Comparison of ENCODE assay signal across 8 cellular contexts in the genomic region with DNA sequence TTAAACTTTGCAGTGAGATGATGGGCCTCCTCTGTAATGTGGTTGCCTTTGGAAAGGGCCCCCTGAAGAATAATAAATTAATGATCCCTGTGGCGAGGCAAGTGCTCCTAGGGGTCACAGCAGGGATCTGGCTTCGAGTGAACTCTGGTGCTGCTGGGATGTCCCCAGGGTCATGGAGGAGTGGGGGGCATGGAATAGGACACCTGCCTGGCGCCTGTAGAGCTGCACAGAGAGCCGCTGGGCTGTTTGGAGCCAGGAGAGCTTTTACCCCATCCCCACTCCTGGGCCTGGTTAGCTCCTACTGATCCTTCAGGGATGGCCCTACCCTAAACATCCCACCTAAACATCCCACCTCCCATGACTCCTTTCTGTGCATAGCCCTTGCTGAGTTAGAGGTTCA.
"Had no signal": no experiment of that assay in that cellular context is flagged by ENCODE, and none has a peak within 500 bp of the region (broad histone marks: within the 10 kb centered on the region; RNA-seq: fewer than 3 reads in every experiment).

No MANE protein-coding gene starts in this region.

- H3K9me3 Mint-ChIP-seq: GM23338, H9, HFFc6 had no signal

- H3K27ac Mint-ChIP-seq: GM23338, H9, HFFc6 had no signal

- DNase-seq: H9, HCEC 1CT, HFFc6, KG1 had no signal

- H3K27ac ChIP-seq: HL-60 had no signal

- H3K4me3 Mint-ChIP-seq: GM23338, H9, HFFc6 had no signal

- H3K4me1 Mint-ChIP-seq: GM23338 had no signal

- ATAC-seq: GM23338, HepG2, K562 had no signal

- H3K4me2 ChIP-seq: GM23338 had no signal

- H3K4me3 ChIP-seq: GM23338, K562 had no signal
